1 cellular context compared by ENCODE assay signal in the genomic region with DNA sequence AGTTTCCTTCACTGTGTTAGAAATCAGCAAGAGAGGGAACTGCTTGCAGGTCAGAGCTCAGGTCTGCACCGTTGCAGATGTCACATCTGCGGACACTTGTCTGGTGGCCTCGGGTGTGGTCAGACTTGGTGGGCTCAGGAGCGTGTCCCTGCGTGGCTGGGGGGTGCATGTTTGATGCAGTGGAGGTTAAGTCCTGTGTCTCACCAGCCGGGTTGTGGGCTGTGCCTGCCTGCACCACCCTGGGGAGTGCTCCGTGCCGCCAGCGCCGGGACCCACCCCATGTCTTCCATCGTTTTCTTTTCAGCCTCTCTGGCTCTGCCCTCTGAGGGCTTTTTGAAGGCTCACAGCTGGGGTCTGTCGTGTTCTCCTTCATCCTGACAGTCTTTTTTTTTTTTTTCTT.
TF ChIP-seq lines count a peak whose summit lies in the region.

No MANE protein-coding gene starts in this region.

TF ChIP-seq in K562, 482 proteins besides CTCF, POLR2A, EP300 and RAD21 (continued from another document and continues in another):
- TF ChIP-seq TRIM28 (IDR thresholded peaks at IDR 0.05) (no peak), HMG20B (CRISPR knock-in tag; IDR thresholded peaks at IDR 0.05) (no peak), ELF2 (CRISPR knock-in tag; IDR thresholded peaks at IDR 0.05) (no peak), EWSR1 (IDR thresholded peaks at IDR 0.05; ENCODE audit: borderline replicate concordance, low read depth, partially characterized antibody) (no peak), MED1 (CRISPR knock-in tag; IDR thresholded peaks at IDR 0.05; ENCODE audit: borderline replicate concordance) (0 out of 2 replicates have a peak, but pooled peaks have one; percentile 88), CBFA2T3 (IDR thresholded peaks at IDR 0.05) (no peak), MTF1 (CRISPR knock-in tag; IDR thresholded peaks at IDR 0.05; ENCODE audit: borderline replicate concordance) (0 out of 2 replicates have a peak, but pooled peaks have one; percentile 9), EZH2 (IDR thresholded peaks at IDR 0.05; ENCODE audit: borderline replicate concordance, low read depth, low read length) (no peak), ZC3H8 (IDR thresholded peaks at IDR 0.05) (no peak), SMAD4 (CRISPR knock-in tag; conservative IDR thresholded peaks at IDR 0.05) (no peak), POLR2G (IDR thresholded peaks at IDR 0.05; ENCODE audit: low read depth, low read length) (peak; percentile 50; the same call in 1 of the 2 replicates), NR3C1 (CRISPR knock-in tag; IDR thresholded peaks at IDR 0.05) (0 out of 2 replicates have a peak, but pooled peaks have one; percentile 57), RFX5 (IDR thresholded peaks at IDR 0.05; ENCODE audit: low read depth, low read length) (no peak), MTA1 (IDR thresholded peaks at IDR 0.05; ENCODE audit: borderline replicate concordance) (no peak), C11orf30 (IDR thresholded peaks at IDR 0.05; ENCODE audit: low read depth) (no peak), BACH1 (tag; IDR thresholded peaks at IDR 0.05) (no peak), CEBPB (tag; IDR thresholded peaks at IDR 0.05) (no peak)
- TF ChIP-seq, protein P1, sequence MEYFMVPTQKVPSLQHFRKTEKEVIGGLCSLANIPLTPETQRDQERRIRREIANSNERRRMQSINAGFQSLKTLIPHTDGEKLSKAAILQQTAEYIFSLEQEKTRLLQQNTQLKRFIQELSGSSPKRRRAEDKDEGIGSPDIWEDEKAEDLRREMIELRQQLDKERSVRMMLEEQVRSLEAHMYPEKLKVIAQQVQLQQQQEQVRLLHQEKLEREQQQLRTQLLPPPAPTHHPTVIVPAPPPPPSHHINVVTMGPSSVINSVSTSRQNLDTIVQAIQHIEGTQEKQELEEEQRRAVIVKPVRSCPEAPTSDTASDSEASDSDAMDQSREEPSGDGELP (CRISPR knock-in tag; IDR thresholded peaks at IDR 0.05; ENCODE audit: borderline replicate concordance), result no peak
- TF ChIP-seq, protein P2, sequence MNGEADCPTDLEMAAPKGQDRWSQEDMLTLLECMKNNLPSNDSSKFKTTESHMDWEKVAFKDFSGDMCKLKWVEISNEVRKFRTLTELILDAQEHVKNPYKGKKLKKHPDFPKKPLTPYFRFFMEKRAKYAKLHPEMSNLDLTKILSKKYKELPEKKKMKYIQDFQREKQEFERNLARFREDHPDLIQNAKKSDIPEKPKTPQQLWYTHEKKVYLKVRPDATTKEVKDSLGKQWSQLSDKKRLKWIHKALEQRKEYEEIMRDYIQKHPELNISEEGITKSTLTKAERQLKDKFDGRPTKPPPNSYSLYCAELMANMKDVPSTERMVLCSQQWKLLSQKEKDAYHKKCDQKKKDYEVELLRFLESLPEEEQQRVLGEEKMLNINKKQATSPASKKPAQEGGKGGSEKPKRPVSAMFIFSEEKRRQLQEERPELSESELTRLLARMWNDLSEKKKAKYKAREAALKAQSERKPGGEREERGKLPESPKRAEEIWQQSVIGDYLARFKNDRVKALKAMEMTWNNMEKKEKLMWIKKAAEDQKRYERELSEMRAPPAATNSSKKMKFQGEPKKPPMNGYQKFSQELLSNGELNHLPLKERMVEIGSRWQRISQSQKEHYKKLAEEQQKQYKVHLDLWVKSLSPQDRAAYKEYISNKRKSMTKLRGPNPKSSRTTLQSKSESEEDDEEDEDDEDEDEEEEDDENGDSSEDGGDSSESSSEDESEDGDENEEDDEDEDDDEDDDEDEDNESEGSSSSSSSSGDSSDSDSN (IDR thresholded peaks at IDR 0.05; ENCODE audit: borderline replicate concordance in 1 of 2, low read depth in 2 of 2, low read length in 2 of 2), result no peak
- TF ChIP-seq, protein P3, sequence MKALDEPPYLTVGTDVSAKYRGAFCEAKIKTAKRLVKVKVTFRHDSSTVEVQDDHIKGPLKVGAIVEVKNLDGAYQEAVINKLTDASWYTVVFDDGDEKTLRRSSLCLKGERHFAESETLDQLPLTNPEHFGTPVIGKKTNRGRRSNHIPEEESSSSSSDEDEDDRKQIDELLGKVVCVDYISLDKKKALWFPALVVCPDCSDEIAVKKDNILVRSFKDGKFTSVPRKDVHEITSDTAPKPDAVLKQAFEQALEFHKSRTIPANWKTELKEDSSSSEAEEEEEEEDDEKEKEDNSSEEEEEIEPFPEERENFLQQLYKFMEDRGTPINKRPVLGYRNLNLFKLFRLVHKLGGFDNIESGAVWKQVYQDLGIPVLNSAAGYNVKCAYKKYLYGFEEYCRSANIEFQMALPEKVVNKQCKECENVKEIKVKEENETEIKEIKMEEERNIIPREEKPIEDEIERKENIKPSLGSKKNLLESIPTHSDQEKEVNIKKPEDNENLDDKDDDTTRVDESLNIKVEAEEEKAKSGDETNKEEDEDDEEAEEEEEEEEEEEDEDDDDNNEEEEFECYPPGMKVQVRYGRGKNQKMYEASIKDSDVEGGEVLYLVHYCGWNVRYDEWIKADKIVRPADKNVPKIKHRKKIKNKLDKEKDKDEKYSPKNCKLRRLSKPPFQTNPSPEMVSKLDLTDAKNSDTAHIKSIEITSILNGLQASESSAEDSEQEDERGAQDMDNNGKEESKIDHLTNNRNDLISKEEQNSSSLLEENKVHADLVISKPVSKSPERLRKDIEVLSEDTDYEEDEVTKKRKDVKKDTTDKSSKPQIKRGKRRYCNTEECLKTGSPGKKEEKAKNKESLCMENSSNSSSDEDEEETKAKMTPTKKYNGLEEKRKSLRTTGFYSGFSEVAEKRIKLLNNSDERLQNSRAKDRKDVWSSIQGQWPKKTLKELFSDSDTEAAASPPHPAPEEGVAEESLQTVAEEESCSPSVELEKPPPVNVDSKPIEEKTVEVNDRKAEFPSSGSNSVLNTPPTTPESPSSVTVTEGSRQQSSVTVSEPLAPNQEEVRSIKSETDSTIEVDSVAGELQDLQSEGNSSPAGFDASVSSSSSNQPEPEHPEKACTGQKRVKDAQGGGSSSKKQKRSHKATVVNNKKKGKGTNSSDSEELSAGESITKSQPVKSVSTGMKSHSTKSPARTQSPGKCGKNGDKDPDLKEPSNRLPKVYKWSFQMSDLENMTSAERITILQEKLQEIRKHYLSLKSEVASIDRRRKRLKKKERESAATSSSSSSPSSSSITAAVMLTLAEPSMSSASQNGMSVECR (CRISPR knock-in tag; IDR thresholded peaks at IDR 0.05), result no peak
- TF ChIP-seq, protein P4, sequence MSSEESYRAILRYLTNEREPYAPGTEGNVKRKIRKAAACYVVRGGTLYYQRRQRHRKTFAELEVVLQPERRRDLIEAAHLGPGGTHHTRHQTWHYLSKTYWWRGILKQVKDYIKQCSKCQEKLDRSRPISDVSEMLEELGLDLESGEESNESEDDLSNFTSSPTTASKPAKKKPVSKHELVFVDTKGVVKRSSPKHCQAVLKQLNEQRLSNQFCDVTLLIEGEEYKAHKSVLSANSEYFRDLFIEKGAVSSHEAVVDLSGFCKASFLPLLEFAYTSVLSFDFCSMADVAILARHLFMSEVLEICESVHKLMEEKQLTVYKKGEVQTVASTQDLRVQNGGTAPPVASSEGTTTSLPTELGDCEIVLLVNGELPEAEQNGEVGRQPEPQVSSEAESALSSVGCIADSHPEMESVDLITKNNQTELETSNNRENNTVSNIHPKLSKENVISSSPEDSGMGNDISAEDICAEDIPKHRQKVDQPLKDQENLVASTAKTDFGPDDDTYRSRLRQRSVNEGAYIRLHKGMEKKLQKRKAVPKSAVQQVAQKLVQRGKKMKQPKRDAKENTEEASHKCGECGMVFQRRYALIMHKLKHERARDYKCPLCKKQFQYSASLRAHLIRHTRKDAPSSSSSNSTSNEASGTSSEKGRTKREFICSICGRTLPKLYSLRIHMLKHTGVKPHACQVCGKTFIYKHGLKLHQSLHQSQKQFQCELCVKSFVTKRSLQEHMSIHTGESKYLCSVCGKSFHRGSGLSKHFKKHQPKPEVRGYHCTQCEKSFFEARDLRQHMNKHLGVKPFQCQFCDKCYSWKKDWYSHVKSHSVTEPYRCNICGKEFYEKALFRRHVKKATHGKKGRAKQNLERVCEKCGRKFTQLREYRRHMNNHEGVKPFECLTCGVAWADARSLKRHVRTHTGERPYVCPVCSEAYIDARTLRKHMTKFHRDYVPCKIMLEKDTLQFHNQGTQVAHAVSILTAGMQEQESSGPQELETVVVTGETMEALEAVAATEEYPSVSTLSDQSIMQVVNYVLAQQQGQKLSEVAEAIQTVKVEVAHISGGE (CRISPR knock-in tag; IDR thresholded peaks at IDR 0.05), result 0 out of 6 replicates have a peak, but pooled peaks of 1 of the 3 experiments have one; percentile 32
- TF ChIP-seq, protein P5, sequence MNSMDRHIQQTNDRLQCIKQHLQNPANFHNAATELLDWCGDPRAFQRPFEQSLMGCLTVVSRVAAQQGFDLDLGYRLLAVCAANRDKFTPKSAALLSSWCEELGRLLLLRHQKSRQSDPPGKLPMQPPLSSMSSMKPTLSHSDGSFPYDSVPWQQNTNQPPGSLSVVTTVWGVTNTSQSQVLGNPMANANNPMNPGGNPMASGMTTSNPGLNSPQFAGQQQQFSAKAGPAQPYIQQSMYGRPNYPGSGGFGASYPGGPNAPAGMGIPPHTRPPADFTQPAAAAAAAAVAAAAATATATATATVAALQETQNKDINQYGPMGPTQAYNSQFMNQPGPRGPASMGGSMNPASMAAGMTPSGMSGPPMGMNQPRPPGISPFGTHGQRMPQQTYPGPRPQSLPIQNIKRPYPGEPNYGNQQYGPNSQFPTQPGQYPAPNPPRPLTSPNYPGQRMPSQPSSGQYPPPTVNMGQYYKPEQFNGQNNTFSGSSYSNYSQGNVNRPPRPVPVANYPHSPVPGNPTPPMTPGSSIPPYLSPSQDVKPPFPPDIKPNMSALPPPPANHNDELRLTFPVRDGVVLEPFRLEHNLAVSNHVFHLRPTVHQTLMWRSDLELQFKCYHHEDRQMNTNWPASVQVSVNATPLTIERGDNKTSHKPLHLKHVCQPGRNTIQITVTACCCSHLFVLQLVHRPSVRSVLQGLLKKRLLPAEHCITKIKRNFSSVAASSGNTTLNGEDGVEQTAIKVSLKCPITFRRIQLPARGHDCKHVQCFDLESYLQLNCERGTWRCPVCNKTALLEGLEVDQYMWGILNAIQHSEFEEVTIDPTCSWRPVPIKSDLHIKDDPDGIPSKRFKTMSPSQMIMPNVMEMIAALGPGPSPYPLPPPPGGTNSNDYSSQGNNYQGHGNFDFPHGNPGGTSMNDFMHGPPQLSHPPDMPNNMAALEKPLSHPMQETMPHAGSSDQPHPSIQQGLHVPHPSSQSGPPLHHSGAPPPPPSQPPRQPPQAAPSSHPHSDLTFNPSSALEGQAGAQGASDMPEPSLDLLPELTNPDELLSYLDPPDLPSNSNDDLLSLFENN (IDR thresholded peaks at IDR 0.05; ENCODE audit: low read depth in 2 of 2, low read length in 2 of 2), result no peak
- TF ChIP-seq, protein P6, sequence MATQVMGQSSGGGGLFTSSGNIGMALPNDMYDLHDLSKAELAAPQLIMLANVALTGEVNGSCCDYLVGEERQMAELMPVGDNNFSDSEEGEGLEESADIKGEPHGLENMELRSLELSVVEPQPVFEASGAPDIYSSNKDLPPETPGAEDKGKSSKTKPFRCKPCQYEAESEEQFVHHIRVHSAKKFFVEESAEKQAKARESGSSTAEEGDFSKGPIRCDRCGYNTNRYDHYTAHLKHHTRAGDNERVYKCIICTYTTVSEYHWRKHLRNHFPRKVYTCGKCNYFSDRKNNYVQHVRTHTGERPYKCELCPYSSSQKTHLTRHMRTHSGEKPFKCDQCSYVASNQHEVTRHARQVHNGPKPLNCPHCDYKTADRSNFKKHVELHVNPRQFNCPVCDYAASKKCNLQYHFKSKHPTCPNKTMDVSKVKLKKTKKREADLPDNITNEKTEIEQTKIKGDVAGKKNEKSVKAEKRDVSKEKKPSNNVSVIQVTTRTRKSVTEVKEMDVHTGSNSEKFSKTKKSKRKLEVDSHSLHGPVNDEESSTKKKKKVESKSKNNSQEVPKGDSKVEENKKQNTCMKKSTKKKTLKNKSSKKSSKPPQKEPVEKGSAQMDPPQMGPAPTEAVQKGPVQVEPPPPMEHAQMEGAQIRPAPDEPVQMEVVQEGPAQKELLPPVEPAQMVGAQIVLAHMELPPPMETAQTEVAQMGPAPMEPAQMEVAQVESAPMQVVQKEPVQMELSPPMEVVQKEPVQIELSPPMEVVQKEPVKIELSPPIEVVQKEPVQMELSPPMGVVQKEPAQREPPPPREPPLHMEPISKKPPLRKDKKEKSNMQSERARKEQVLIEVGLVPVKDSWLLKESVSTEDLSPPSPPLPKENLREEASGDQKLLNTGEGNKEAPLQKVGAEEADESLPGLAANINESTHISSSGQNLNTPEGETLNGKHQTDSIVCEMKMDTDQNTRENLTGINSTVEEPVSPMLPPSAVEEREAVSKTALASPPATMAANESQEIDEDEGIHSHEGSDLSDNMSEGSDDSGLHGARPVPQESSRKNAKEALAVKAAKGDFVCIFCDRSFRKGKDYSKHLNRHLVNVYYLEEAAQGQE (CRISPR knock-in tag; IDR thresholded peaks at IDR 0.05; ENCODE audit: low read depth), result peak; percentile 61; the same call in 1 of the 2 replicates
- TF ChIP-seq, protein P7, sequence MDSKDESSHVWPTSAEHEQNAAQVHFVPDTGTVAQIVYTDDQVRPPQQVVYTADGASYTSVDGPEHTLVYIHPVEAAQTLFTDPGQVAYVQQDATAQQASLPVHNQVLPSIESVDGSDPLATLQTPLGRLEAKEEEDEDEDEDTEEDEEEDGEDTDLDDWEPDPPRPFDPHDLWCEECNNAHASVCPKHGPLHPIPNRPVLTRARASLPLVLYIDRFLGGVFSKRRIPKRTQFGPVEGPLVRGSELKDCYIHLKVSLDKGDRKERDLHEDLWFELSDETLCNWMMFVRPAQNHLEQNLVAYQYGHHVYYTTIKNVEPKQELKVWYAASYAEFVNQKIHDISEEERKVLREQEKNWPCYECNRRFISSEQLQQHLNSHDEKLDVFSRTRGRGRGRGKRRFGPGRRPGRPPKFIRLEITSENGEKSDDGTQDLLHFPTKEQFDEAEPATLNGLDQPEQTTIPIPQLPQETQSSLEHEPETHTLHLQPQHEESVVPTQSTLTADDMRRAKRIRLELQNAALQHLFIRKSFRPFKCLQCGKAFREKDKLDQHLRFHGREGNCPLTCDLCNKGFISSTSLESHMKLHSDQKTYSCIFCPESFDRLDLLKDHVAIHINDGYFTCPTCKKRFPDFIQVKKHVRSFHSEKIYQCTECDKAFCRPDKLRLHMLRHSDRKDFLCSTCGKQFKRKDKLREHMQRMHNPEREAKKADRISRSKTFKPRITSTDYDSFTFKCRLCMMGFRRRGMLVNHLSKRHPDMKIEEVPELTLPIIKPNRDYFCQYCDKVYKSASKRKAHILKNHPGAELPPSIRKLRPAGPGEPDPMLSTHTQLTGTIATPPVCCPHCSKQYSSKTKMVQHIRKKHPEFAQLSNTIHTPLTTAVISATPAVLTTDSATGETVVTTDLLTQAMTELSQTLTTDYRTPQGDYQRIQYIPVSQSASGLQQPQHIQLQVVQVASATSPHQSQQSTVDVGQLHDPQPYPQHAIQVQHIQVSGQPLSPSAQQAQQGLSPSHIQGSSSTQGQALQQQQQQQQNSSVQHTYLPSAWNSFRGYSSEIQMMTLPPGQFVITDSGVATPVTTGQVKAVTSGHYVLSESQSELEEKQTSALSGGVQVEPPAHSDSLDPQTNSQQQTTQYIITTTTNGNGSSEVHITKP (IDR thresholded peaks at IDR 0.05; ENCODE audit: partially characterized antibody), result peak; percentile 64
- TF ChIP-seq, protein P8, sequence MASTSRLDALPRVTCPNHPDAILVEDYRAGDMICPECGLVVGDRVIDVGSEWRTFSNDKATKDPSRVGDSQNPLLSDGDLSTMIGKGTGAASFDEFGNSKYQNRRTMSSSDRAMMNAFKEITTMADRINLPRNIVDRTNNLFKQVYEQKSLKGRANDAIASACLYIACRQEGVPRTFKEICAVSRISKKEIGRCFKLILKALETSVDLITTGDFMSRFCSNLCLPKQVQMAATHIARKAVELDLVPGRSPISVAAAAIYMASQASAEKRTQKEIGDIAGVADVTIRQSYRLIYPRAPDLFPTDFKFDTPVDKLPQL (IDR thresholded peaks at IDR 0.05; ENCODE audit: extremely low read depth, insufficient read length), result no peak
